8 cellular contexts compared by ENCODE assay signal in the genomic region with DNA sequence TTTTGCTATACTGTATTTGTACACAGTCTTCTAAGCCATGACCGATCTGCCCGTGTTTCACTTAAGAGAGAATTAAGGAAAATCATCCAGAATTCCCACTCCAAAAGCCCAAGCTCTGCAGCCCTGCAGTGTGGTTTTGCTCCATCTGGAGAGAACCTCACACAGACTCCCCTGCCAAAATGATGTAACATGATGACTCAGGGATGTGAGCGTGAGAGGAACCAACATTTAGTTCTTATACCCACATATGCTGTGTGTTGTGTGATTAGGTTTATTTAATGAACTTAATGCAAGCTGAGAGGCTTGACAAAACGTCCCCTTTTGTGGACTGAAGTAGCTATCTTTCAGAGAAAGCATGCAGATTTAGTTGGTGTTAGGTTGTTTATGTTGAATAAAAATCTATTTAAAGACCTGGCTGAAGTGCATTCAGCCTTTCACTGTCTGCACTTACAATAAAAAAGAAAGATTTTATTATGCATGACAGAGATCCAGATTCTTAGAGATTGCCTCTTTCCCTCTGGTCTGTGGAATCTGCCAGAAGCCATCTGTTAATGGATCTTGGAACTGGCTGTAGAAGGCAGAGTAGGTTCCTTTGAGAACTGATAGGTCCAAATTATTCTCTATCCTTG.
DNase-seq lines count a peak whose midpoint lies in the region; ATAC-seq lines count a peak whose summit lies in the region.

No MANE protein-coding gene starts in this region.

- H3K9ac ChIP-seq in iPS-18a (ENCODE audit: low read length), result peak overlapping the region; percentile 10

- H3K4me1 ChIP-seq in iPS-18a (ENCODE audit: control insufficient read depth, low read depth, low read length), result peaks cover 79% of the 10 kb centered on the region

- no peak overlapping the region for H3K4me3 ChIP-seq in iPS-18a (ENCODE audit: low read length)

- peaks cover 7% of the 10 kb centered on the region for H3K36me3 ChIP-seq in iPS-18a (ENCODE audit: control insufficient read depth, low read depth, low read length)

- DNase-seq in DMS79 (lab: John Stamatoyannopoulos, UW) (peak; percentile 79), NCI-H2029 (lab: John Stamatoyannopoulos, UW) (peak; percentile 43), amniotic epithelial cell (ENCODE audit: low read depth) (peak; percentile 91), substantia nigra (lab: John Stamatoyannopoulos, UW) (peak in 3 of 49 donors; percentile 6 to 69 (median 10))
- no peak for DNase-seq in stimulated activated CD4-positive, alpha-beta T cell treated with anti-CD3 and anti-CD28 coated beads, Interleukin-1b, Interleukin-23, amount 100 ng/mL, for 48 hours

- peak overlapping the region; percentile 68 for H3K27ac ChIP-seq in iPS-18a (ENCODE audit: low read length)
- peak overlapping the region; percentile 29 for H3K27ac ChIP-seq in substantia nigra (ENCODE audit: low read depth, low read length, poor library complexity, severe bottlenecking)

- H3K27me3 ChIP-seq in iPS-18a (ENCODE audit: control insufficient read depth, insufficient read depth, low read length), result no peaks in the 10 kb centered on the region

- no peaks in the 10 kb centered on the region for H3K9me3 ChIP-seq in iPS-18a (ENCODE audit: control insufficient read depth, low read depth, low read length)

- ATAC-seq in HG03039 (IDR thresholded peaks at IDR 0.05; ENCODE audit: unreplicated experiment) (no peak), GM21576 (IDR thresholded peaks at IDR 0.05; ENCODE audit: unreplicated experiment) (no peak)
